9 cellular contexts compared by ENCODE assay signal in the genomic region with DNA sequence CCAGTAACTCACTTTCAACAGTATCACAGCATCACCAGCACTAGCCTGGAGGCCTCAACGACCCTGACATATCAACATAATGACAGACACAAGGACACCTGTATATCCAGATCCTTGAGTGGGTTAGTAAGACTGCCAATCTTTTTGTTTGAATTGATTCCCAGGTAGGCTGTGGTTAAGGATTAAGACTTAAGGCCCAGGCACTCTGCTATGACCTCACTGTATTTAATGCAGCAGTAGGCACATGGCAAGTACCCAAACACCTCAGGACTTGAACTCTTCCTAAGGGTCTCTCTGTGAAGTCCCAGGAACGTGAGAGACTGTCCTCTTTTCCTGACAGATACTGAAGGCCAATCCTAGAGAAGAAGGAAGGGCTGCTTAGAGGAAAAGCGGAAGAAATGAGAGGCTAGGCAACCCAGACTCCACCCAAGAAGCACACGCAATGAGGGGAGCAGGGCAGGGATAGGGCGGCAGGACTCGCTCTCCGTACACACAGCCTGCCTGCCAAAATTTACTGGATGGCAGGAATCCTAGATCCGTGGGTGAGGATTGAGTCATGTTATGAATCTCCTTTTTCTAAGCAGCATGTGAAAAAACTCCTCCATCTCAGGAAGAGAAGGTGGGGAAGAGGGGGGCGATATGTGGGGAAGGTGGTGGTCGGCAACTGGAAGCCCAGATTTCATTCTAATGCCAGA.
DNase-seq lines count a peak whose midpoint lies in the region; ATAC-seq and TF ChIP-seq lines count a peak whose summit lies in the region.
"Had no signal": no experiment of that assay in that cellular context is flagged by ENCODE, and none has a peak within 500 bp of the region (broad histone marks: within the 10 kb centered on the region; RNA-seq: fewer than 3 reads in every experiment).

No MANE protein-coding gene starts in this region.

- no peak overlapping the region for H3K27ac Mint-ChIP-seq in stimulated activated memory B cell treated with anti-CD40 and anti-IgM and Interleukin-4, amounts not matched to agents 10 μg/mL and 1 μg/mL and 100 μg/mL, for 72 hours

- H2AK5ac ChIP-seq in neuronal stem cell (ENCODE audit: low read depth, low read length), result no peak overlapping the region

- no peak overlapping the region for H4K8ac ChIP-seq in neuronal stem cell (ENCODE audit: low read depth, low read length)

- H3K9ac ChIP-seq in neuronal stem cell (ENCODE audit: low read depth, low read length, poor library complexity), result no peak overlapping the region

- peak overlapping the region; percentile 83 for H2AFZ ChIP-seq in neuronal stem cell (ENCODE audit: low read length)

- H3K27ac ChIP-seq in AG04450 (ENCODE audit: low read depth, low read length) (peak overlapping the region; percentile 59), neuronal stem cell (replicated peaks; ENCODE audit: low read length) (no peak overlapping the region)

- H3K27me3 ChIP-seq in AG04450 (ENCODE audit: control insufficient read depth, insufficient read depth, low read length) (no peaks in the 10 kb centered on the region), neuronal stem cell (ENCODE audit: control insufficient read depth in 3 of 3, insufficient read depth in 3 of 3, low read depth in 1 of 3, low read length in 3 of 3) (no peaks in the 10 kb centered on the region)

- no peak overlapping the region for H4K91ac ChIP-seq in neuronal stem cell (ENCODE audit: low read depth, low read length, poor library complexity)

- CTCF ChIA-PET in AG04450 (lab: Charles Lee), result no interaction called here

- DNase-seq in AG04450 (ENCODE audit: low read depth, low spot score) (peak; percentile 74), NCI-H446 treated with DMSO at 0.1 percent for 48 hours (lab: John Stamatoyannopoulos, UW) (peak; percentile 95), fibroblast of gingiva (ENCODE audit: low read depth) (peak; percentile 92), neuronal stem cell (ENCODE audit: low spot score) (no peak), NCI-H187 treated with DMSO at 0.1 percent for 48 hours (lab: John Stamatoyannopoulos, UW) (no peak)
- no peak for DNase-seq in activated naive CD4-positive, alpha-beta T cell treated with anti-CD3 and anti-CD28 coated beads, Interleukin-2, amount 50 U/mL, for 16 hours
- DNase-seq: RPMI8226 had no signal

- H3K4me3 Mint-ChIP-seq in stimulated activated memory B cell treated with anti-CD40 and anti-IgM and Interleukin-4, amounts not matched to agents 10 μg/mL and 1 μg/mL and 100 μg/mL, for 72 hours, result no peak overlapping the region

- no peaks in the 10 kb centered on the region for H3K4me1 Mint-ChIP-seq in stimulated activated memory B cell treated with anti-CD40 and anti-IgM and Interleukin-4, amounts not matched to agents 10 μg/mL and 1 μg/mL and 100 μg/mL, for 72 hours

- no peak overlapping the region for H2BK12ac ChIP-seq in neuronal stem cell (ENCODE audit: low read length)

- WGBS in neuronal stem cell (ENCODE audit: extremely low coverage in 2 of 2, insufficient read length in 2 of 2, insufficient replicate concordance in 1 of 2), 2 donors, result no CpG with 5 or more reads among the region's 10 CpGs

- no peak overlapping the region for H3K4ac ChIP-seq in neuronal stem cell (ENCODE audit: low read length)

- no peak overlapping the region for H3K4me2 ChIP-seq in neuronal stem cell (ENCODE audit: insufficient read depth, low read length, poor library complexity, severe bottlenecking)

- no peaks in the 10 kb centered on the region for H3K79me1 ChIP-seq in neuronal stem cell (ENCODE audit: low read depth, low read length)

- H3K27me3 Mint-ChIP-seq in stimulated activated memory B cell treated with anti-CD40 and anti-IgM and Interleukin-4, amounts not matched to agents 10 μg/mL and 1 μg/mL and 100 μg/mL, for 72 hours, result no peaks in the 10 kb centered on the region

- peaks cover 10 to 40% of the 10 kb centered on the region in 2 donors for H3K4me1 ChIP-seq in neuronal stem cell (ENCODE audit: control insufficient read depth in 2 of 2, insufficient read depth in 1 of 2, low read depth in 1 of 2, low read length in 2 of 2)

- H2BK120ac ChIP-seq in neuronal stem cell (ENCODE audit: low read depth, low read length), result no peak overlapping the region

- POLR2A ChIA-PET in AG04450 (lab: Yijun Ruan, JAX), result interaction anchor here (0.8 kb wide), 1 partner anchor 95 kb away, joined by 3 read pairs; no protein-coding TSS in a partner anchor

- no peak overlapping the region for H3K23ac ChIP-seq in neuronal stem cell (ENCODE audit: low read depth, low read length, poor library complexity)

- no peak overlapping the region for H3K14ac ChIP-seq in neuronal stem cell (ENCODE audit: low read length)

- no peak overlapping the region for H2BK15ac ChIP-seq in neuronal stem cell (ENCODE audit: low read length)

- no peak for ATAC-seq in HG03520 (IDR thresholded peaks at IDR 0.05; ENCODE audit: unreplicated experiment)
- ATAC-seq in stimulated activated memory B cell treated with anti-CD40 and anti-IgM and Interleukin-4, amounts not matched to agents 10 μg/mL and 1 μg/mL and 100 μg/mL, for 72 hours, result no peak

- TF ChIP-seq CTCF in AG04450 (IDR thresholded peaks at IDR 0.05; ENCODE audit: low read depth, low read length), result no peak

- no peak overlapping the region for H3K18ac ChIP-seq in neuronal stem cell (ENCODE audit: low read length)

- no peak overlapping the region for H2BK5ac ChIP-seq in neuronal stem cell (ENCODE audit: low read length)

- H3K9me3 ChIP-seq in AG04450 (ENCODE audit: control insufficient read depth, insufficient read depth, low read length) (no peaks in the 10 kb centered on the region), neuronal stem cell (replicated peaks in 1 of 2; ENCODE audit: control insufficient read depth in 2 of 2, insufficient read depth in 1 of 2, low read depth in 1 of 2, low read length in 2 of 2) (no peaks in the 10 kb centered on the region)

- H3K4me3 ChIP-seq in AG04450 (ENCODE audit: low read depth, low read length) (no peak overlapping the region; the same call in 1 of the 2 replicates), neuronal stem cell (ENCODE audit: low read length in 2 of 2) (no peak overlapping the region)

- peaks cover 24% of the 10 kb centered on the region for H3K36me3 Mint-ChIP-seq in stimulated activated memory B cell treated with anti-CD40 and anti-IgM and Interleukin-4, amounts not matched to agents 10 μg/mL and 1 μg/mL and 100 μg/mL, for 72 hours

- H3K9me3 Mint-ChIP-seq in stimulated activated memory B cell treated with anti-CD40 and anti-IgM and Interleukin-4, amounts not matched to agents 10 μg/mL and 1 μg/mL and 100 μg/mL, for 72 hours, result no peaks in the 10 kb centered on the region

- H3K36me3 ChIP-seq in neuronal stem cell (replicated peaks in 1 of 2; ENCODE audit: control insufficient read depth in 2 of 2, insufficient read depth in 2 of 2, low read length in 2 of 2), result no peaks in the 10 kb centered on the region

Comparison
In these comparisons a context has a peak if more than half of its experiments do, and no peak if none do; other contexts are left out.
1. DNase-seq: peak in AG04450 (single experiment), NCI-H446 treated with DMSO at 0.1 percent for 48 hours (single experiment) and fibroblast of gingiva (single experiment); none in neuronal stem cell (single experiment), NCI-H187 treated with DMSO at 0.1 percent for 48 hours (single experiment) and activated naive CD4-positive, alpha-beta T cell treated with anti-CD3 and anti-CD28 coated beads, Interleukin-2, amount 50 U/mL, for 16 hours (single experiment).